ENCODE assay signal across 8 cellular contexts in genomic region chr11:65574963-65575567, GRCh38. TPM values are rescaled to one million over a fixed set of nuclear protein-coding genes. Genes with fewer than 3 reads are reported as not detected.
DNase-seq lines count a peak whose midpoint lies in the region; ATAC-seq and TF ChIP-seq lines count a peak whose summit lies in the region.

No MANE protein-coding gene starts in this region.

- no peak for ATAC-seq in HG03095 (IDR thresholded peaks at IDR 0.05; ENCODE audit: unreplicated experiment)

- H3K27me3 Mint-ChIP-seq in CD14-positive monocyte (ENCODE audit: low read depth in 3 of 3): no peaks in the 10 kb centered on the region

- intact Hi-C loops in CD14-positive monocyte (cut with micrococcal nuclease): loop anchor here (2.0 to 10.0 kb wide), 3 partner anchors 34 to 550 kb away; partner anchors contain the start of genes MAP3K11 (in 1 of the 2) and SNX15 (in 1 of the 2)
- intact Hi-C loops in adrenal gland (cut with DNase I): loop anchor here in 1 of 2 donors (5.0 kb wide), 1 partner anchor 37 kb away; the partner anchor contains the start of gene MAP3K11

- no peak for DNase-seq in CD14-positive monocyte (ENCODE audit: low spot score)
- peak in 4 of 7 donors; percentile 45 to 80 (median 58) for DNase-seq in adrenal gland
- peak; percentile 38 for DNase-seq in kidney tubule cell (ENCODE audit: low spot score)
- DNase-seq in NCI-H82 (lab: John Stamatoyannopoulos, UW): no peak
- DNase-seq in stimulated activated CD4-positive, alpha-beta T cell treated with anti-CD3 and anti-CD28 coated beads, Interleukin-4, amount 100 ng/mL, for 24 hours: no peak

- peak overlapping the region; percentile 90 to 94 for H3K4me3 Mint-ChIP-seq in CD14-positive monocyte

- H3K4me1 Mint-ChIP-seq in CD14-positive monocyte: peaks cover 63% of the 10 kb centered on the region

- peak overlapping the region; percentile 93 to 99 (median 97) for H3K27ac Mint-ChIP-seq in CD14-positive monocyte

- no peaks in the 10 kb centered on the region for H3K9me3 ChIP-seq in adrenal gland (replicated peaks in 1 of 3)

- peak overlapping the region in 2 of 4 donors; percentile 24 to 63 for H3K4me3 ChIP-seq in adrenal gland

- 18 to 60% (median 31%) methylated on average over 4 to 19 of the region's 19 CpGs for WGBS in adrenal gland, 4 donors

- no peak for TF ChIP-seq RAD21 in Ishikawa (IDR thresholded peaks at IDR 0.05; ENCODE audit: low read depth)

- peaks cover 0 to 2% (median 0%) of the 10 kb centered on the region in 7 donors for H3K9me3 Mint-ChIP-seq in CD14-positive monocyte

- TF ChIP-seq POLR2A in adrenal gland (IDR thresholded peaks at IDR 0.05): no peak

- peak overlapping the region in 4 of 5 donors; percentile 67 to 96 (median 82) for H3K27ac ChIP-seq in adrenal gland
- peak overlapping the region; percentile 1 for H3K27ac ChIP-seq in temporal lobe (ENCODE audit: low read depth, low read length)

- H3K36me3 ChIP-seq in adrenal gland (replicated peaks in 1 of 2): peaks cover 0 to 10% of the 10 kb centered on the region in 2 donors

- peaks cover 18 to 31% of the 10 kb centered on the region in 2 donors for H3K36me3 Mint-ChIP-seq in CD14-positive monocyte

- TF ChIP-seq CTCF in CD14-positive monocyte (IDR thresholded peaks at IDR 0.05): no peak
- no peak for TF ChIP-seq CTCF in adrenal gland (IDR thresholded peaks at IDR 0.05)

- TF ChIP-seq EP300 in Ishikawa (IDR thresholded peaks at IDR 0.05; ENCODE audit: borderline replicate concordance): no peak

- H3K4me1 ChIP-seq in adrenal gland (replicated peaks in 1 of 2): peaks cover 41 to 57% of the 10 kb centered on the region in 2 donors

- H3K27me3 ChIP-seq in adrenal gland: no peaks in the 10 kb centered on the region

TF ChIP-seq in Ishikawa, 13 proteins besides CTCF, POLR2A, EP300 and RAD21:
- TF ChIP-seq FOXM1 (IDR thresholded peaks at IDR 0.05; ENCODE audit: borderline replicate concordance, low read depth) (no peak), YY1 (IDR thresholded peaks at IDR 0.05; ENCODE audit: low read depth) (0 out of 2 replicates have a peak, but pooled peaks have one; percentile 21), MAX (IDR thresholded peaks at IDR 0.05) (peak; percentile 6; the same call in 1 of the 2 replicates)
TF ChIP-seq in Ishikawa: peak in this region for 2.

RNA-seq across cellular contexts. Expression of gene EHBP1L1, which starts 0.8 kb away (rescaled TPM):
- 10 to 100 TPM; 29.6 to 42.6 TPM for polyA plus RNA-seq in CD14-positive monocyte
- total RNA-seq in adrenal gland: 10 to 100 TPM; 12.8 to 56.3 (median 36.0) TPM
- polyA plus RNA-seq in adrenal gland: 10 to 100 TPM in 2 of 3 donors, 1 to 10 TPM in 1; 8.7 to 68.0 (median 33.9) TPM
- 14.0 TPM for total RNA-seq in temporal lobe

RNA-seq across cellular contexts. Expression of gene FAM89B, which starts 2.7 kb away (rescaled TPM):
- polyA plus RNA-seq in CD14-positive monocyte (100 to 1,000 TPM in 1 of 2 donors, 10 to 100 TPM in 1; 70.8 to 139 TPM), adrenal gland (10 to 100 TPM in 2 of 3 donors, 1 to 10 TPM in 1; 7.0 to 64.4 (median 50.1) TPM)
- total RNA-seq in adrenal gland (10 to 100 TPM; 28.1 to 77.1 (median 46.7) TPM), temporal lobe (21.9 TPM)

RNA-seq across cellular contexts. Expression of gene ZNRD2, which starts 4.8 kb away (rescaled TPM):
- polyA plus RNA-seq in CD14-positive monocyte (10 to 100 TPM; 48.5 to 56.2 TPM), adrenal gland (100 to 1,000 TPM in 2 of 3 donors, 1 to 10 TPM in 1; 9.4 to 135 (median 120) TPM)
- total RNA-seq in adrenal gland (10 to 100 TPM; 34.0 to 83.4 (median 54.2) TPM), temporal lobe (20.7 TPM)

RNA-seq across cellular contexts. Expression of gene LTBP3, which starts 16.9 kb away (rescaled TPM):
- 1 to 10 TPM; 3.4 to 4.6 TPM for polyA plus RNA-seq in CD14-positive monocyte
- 100 to 1,000 TPM in 7 of 8 donors, 10 to 100 TPM in 1; 70.9 to 362 (median 221) TPM for total RNA-seq in adrenal gland
- 100 to 1,000 TPM in 2 of 3 donors, 10 to 100 TPM in 1; 40.2 to 323 (median 265) TPM for polyA plus RNA-seq in adrenal gland
- 38.6 TPM for total RNA-seq in temporal lobe

RNA-seq across cellular contexts. Expression of gene KCNK7, which starts 20.5 kb away (rescaled TPM):
- polyA plus RNA-seq in CD14-positive monocyte (not detected), adrenal gland (10 to 100 TPM in 1 of 3 donors, 1 to 10 TPM in 1, not detected in 1; 2.4 to 12.5 TPM)
- total RNA-seq in adrenal gland (1 to 10 TPM in 1 of 8 donors, under 1 TPM in 3, not detected in 4; 0.14 to 1.5 (median 0.40) TPM), temporal lobe (not detected)

Comparison
In these comparisons a context has a peak if more than half of its experiments do, and no peak if none do; other contexts are left out.
1. DNase-seq: peak in adrenal gland (4 of 7) and kidney tubule cell (single experiment); none in CD14-positive monocyte (single experiment), NCI-H82 (single experiment) and stimulated activated CD4-positive, alpha-beta T cell treated with anti-CD3 and anti-CD28 coated beads, Interleukin-4, amount 100 ng/mL, for 24 hours (single experiment).